Comparison of ENCODE assay signal across 11 cellular contexts in genomic region chr9:26863074-26863473, GRCh38. TPM values are rescaled to one million over a fixed set of nuclear protein-coding genes. Genes with fewer than 3 reads are reported as not detected.
DNase-seq lines count a peak whose midpoint lies in the region; ATAC-seq and TF ChIP-seq lines count a peak whose summit lies in the region.
"Had no signal": no experiment of that assay in that cellular context is flagged by ENCODE, and none has a peak within 500 bp of the region (broad histone marks: within the 10 kb centered on the region; RNA-seq: fewer than 3 reads in every experiment).

No MANE protein-coding gene starts in this region.

- 9% methylated on average over 1 of the region's 1 CpG for WGBS in hepatocyte (ENCODE audit: low lambda C conversion rate, missing lambda C conversion rate)

- DNase-seq in RWPE1 (ENCODE audit: low spot score) (peak; percentile 8), hepatocyte (ENCODE audit: low spot score) (peak; percentile 22), NCI-H128 (lab: John Stamatoyannopoulos, UW; ENCODE audit: unreplicated experiment) (no peak)
- no peak for DNase-seq in naive thymus-derived CD4-positive, alpha-beta T cell
- no peak for DNase-seq in activated naive CD8-positive, alpha-beta T cell treated with anti-CD3 and anti-CD28 coated beads for 36 hours

- no peaks in the 10 kb centered on the region for H3K27me3 Mint-ChIP-seq in naive thymus-derived CD4-positive, alpha-beta T cell
- H3K27me3 Mint-ChIP-seq in activated naive CD8-positive, alpha-beta T cell treated with anti-CD3 and anti-CD28 coated beads for 36 hours: no peaks in the 10 kb centered on the region
- H3K27me3 Mint-ChIP-seq: activated naive CD4-positive, alpha-beta T cell treated with anti-CD3 and anti-CD28 coated beads, Interleukin-2, amount 50 U/mL, for 24 hours had no signal

- CTCF ChIA-PET in RWPE1 (lab: Yijun Ruan, JAX): interaction anchor here (1.4 kb wide), 1 partner anchor 12 kb away, joined by 4 read pairs; no protein-coding TSS in a partner anchor
- CTCF ChIA-PET in naive thymus-derived CD4-positive, alpha-beta T cell (lab: Charles Lee): no interaction called here

- peak overlapping the region in 1 of 9 donors; percentile 64 for H3K27ac Mint-ChIP-seq in naive thymus-derived CD4-positive, alpha-beta T cell
- H3K27ac Mint-ChIP-seq in activated naive CD8-positive, alpha-beta T cell treated with anti-CD3 and anti-CD28 coated beads for 36 hours: no peak overlapping the region

- no peaks in the 10 kb centered on the region for H3K9me3 Mint-ChIP-seq in naive thymus-derived CD4-positive, alpha-beta T cell
- no peaks in the 10 kb centered on the region for H3K9me3 Mint-ChIP-seq in activated naive CD8-positive, alpha-beta T cell treated with anti-CD3 and anti-CD28 coated beads for 36 hours
- H3K9me3 Mint-ChIP-seq: activated naive CD4-positive, alpha-beta T cell treated with anti-CD3 and anti-CD28 coated beads, Interleukin-2, amount 50 U/mL, for 24 hours had no signal

- H3K27ac ChIP-seq in 22Rv1 (no peak overlapping the region), RWPE1 (no peak overlapping the region), hepatocyte (no peak overlapping the region)
- H3K27ac ChIP-seq in naive thymus-derived CD4-positive, alpha-beta T cell (ENCODE audit: low read depth, low read length): no peak overlapping the region
- H3K27ac ChIP-seq: SK-N-MC had no signal

- POLR2A ChIA-PET in RWPE1 (lab: Yijun Ruan, JAX; ENCODE audit: low non-redundant PET): no interaction called here
- POLR2A ChIA-PET in naive thymus-derived CD4-positive, alpha-beta T cell (lab: Charles Lee): no interaction called here

- ATAC-seq in GM18868 (IDR thresholded peaks at IDR 0.05; ENCODE audit: unreplicated experiment) (peak; percentile 47), HG03521 (IDR thresholded peaks at IDR 0.05; ENCODE audit: unreplicated experiment) (no peak)
- ATAC-seq in naive thymus-derived CD4-positive, alpha-beta T cell: no peak

- no peak overlapping the region for H3K4me2 ChIP-seq in hepatocyte

- no peaks in the 10 kb centered on the region for H3K4me1 ChIP-seq in hepatocyte (ENCODE audit: insufficient read depth)
- no peaks in the 10 kb centered on the region for H3K4me1 ChIP-seq in naive thymus-derived CD4-positive, alpha-beta T cell (ENCODE audit: control insufficient read depth in 2 of 2, insufficient read depth in 2 of 2, low read length in 2 of 2)

- H2AFZ ChIP-seq in hepatocyte: no peak overlapping the region

- intact Hi-C loops in naive thymus-derived CD4-positive, alpha-beta T cell (cut with micrococcal nuclease): loop anchor here in 1 of 2 donors (1.0 kb wide), 1 partner anchor 119 kb away; no protein-coding TSS in a partner anchor

- no peaks in the 10 kb centered on the region for H3K27me3 ChIP-seq in hepatocyte
- H3K27me3 ChIP-seq in naive thymus-derived CD4-positive, alpha-beta T cell (ENCODE audit: control insufficient read depth in 2 of 2, insufficient read depth in 2 of 2, low read length in 2 of 2): no peaks in the 10 kb centered on the region

- no peaks in the 10 kb centered on the region for H3K36me3 ChIP-seq in hepatocyte (replicated peaks; ENCODE audit: insufficient read depth, low read depth)
- peaks cover 0 to 10% (median 0%) of the 10 kb centered on the region in 3 experiments for H3K36me3 ChIP-seq in naive thymus-derived CD4-positive, alpha-beta T cell (ENCODE audit: control insufficient read depth in 2 of 3, insufficient read depth in 3 of 3, low read length in 3 of 3)

- H3K4me3 ChIP-seq in hepatocyte: no peak overlapping the region
- H3K4me3 ChIP-seq in naive thymus-derived CD4-positive, alpha-beta T cell (ENCODE audit: low read length): no peak overlapping the region
- H3K4me3 ChIP-seq: lung, SK-N-MC had no signal

- no peaks in the 10 kb centered on the region for H4K20me1 ChIP-seq in hepatocyte (ENCODE audit: insufficient read depth, poor library complexity, severe bottlenecking)

- H3K4me1 Mint-ChIP-seq in naive thymus-derived CD4-positive, alpha-beta T cell: peaks cover 0 to 4% (median 0%) of the 10 kb centered on the region in 7 donors
- H3K4me1 Mint-ChIP-seq in activated naive CD8-positive, alpha-beta T cell treated with anti-CD3 and anti-CD28 coated beads for 36 hours: no peaks in the 10 kb centered on the region
- H3K4me1 Mint-ChIP-seq: activated naive CD4-positive, alpha-beta T cell treated with anti-CD3 and anti-CD28 coated beads, Interleukin-2, amount 50 U/mL, for 24 hours had no signal

- peaks cover 5 to 20% (median 10%) of the 10 kb centered on the region in 5 donors for H3K36me3 Mint-ChIP-seq in naive thymus-derived CD4-positive, alpha-beta T cell
- peaks cover 5% of the 10 kb centered on the region for H3K36me3 Mint-ChIP-seq in activated naive CD8-positive, alpha-beta T cell treated with anti-CD3 and anti-CD28 coated beads for 36 hours

- H3K9me3 ChIP-seq in hepatocyte (ENCODE audit: low read depth): no peaks in the 10 kb centered on the region
- H3K9me3 ChIP-seq in naive thymus-derived CD4-positive, alpha-beta T cell (ENCODE audit: control insufficient read depth in 2 of 3, low read length in 3 of 3): no peaks in the 10 kb centered on the region

- TF ChIP-seq CTCF in 22Rv1 (IDR thresholded peaks at IDR 0.05): peak; percentile 42
- peak; percentile 58 for TF ChIP-seq CTCF in RWPE1 (conservative IDR thresholded peaks at IDR 0.05; ENCODE audit: low read depth)
- TF ChIP-seq CTCF in hepatocyte (IDR thresholded peaks at IDR 0.05; ENCODE audit: poor library complexity): peak; percentile 54

- H3K9me2 ChIP-seq in hepatocyte (replicated peaks; ENCODE audit: insufficient read depth): no peaks in the 10 kb centered on the region

- H3K79me2 ChIP-seq in hepatocyte: no peaks in the 10 kb centered on the region

- H3K4me3 Mint-ChIP-seq in naive thymus-derived CD4-positive, alpha-beta T cell: no peak overlapping the region
- no peak overlapping the region for H3K4me3 Mint-ChIP-seq in activated naive CD8-positive, alpha-beta T cell treated with anti-CD3 and anti-CD28 coated beads for 36 hours
- H3K4me3 Mint-ChIP-seq: activated naive CD4-positive, alpha-beta T cell treated with anti-CD3 and anti-CD28 coated beads, Interleukin-2, amount 50 U/mL, for 24 hours had no signal

RNA-seq across cellular contexts. Expression of gene CAAP1, which starts 29.5 kb away (rescaled TPM):
- 29.1 and 39.8 TPM in 2 replicates for total RNA-seq in hepatocyte
- polyA plus RNA-seq in hepatocyte: 15.1 and 21.2 TPM in 2 replicates
- 10 to 100 TPM; 11.8 to 19.6 (median 17.8) TPM for total RNA-seq in naive thymus-derived CD4-positive, alpha-beta T cell
- polyA plus RNA-seq in naive thymus-derived CD4-positive, alpha-beta T cell: 10 to 100 TPM; 12.8 to 14.2 TPM
- total RNA-seq in activated naive CD8-positive, alpha-beta T cell treated with anti-CD3 and anti-CD28 coated beads for 36 hours: 10 to 100 TPM; 19.3 to 20.8 TPM

Comparison
In these comparisons a context has a peak if more than half of its experiments do, and no peak if none do; other contexts are left out.
1. DNase-seq: peak in RWPE1 (single experiment) and hepatocyte (single experiment); none in naive thymus-derived CD4-positive, alpha-beta T cell (0 of 9), activated naive CD8-positive, alpha-beta T cell treated with anti-CD3 and anti-CD28 coated beads for 36 hours (single experiment) and NCI-H128 (single experiment).
2. Peak in every context shown above with its lines, with median percentiles within 50 percentile points of each other: CTCF ChIP-seq.